1 cellular context compared by ENCODE assay signal in the genomic region with DNA sequence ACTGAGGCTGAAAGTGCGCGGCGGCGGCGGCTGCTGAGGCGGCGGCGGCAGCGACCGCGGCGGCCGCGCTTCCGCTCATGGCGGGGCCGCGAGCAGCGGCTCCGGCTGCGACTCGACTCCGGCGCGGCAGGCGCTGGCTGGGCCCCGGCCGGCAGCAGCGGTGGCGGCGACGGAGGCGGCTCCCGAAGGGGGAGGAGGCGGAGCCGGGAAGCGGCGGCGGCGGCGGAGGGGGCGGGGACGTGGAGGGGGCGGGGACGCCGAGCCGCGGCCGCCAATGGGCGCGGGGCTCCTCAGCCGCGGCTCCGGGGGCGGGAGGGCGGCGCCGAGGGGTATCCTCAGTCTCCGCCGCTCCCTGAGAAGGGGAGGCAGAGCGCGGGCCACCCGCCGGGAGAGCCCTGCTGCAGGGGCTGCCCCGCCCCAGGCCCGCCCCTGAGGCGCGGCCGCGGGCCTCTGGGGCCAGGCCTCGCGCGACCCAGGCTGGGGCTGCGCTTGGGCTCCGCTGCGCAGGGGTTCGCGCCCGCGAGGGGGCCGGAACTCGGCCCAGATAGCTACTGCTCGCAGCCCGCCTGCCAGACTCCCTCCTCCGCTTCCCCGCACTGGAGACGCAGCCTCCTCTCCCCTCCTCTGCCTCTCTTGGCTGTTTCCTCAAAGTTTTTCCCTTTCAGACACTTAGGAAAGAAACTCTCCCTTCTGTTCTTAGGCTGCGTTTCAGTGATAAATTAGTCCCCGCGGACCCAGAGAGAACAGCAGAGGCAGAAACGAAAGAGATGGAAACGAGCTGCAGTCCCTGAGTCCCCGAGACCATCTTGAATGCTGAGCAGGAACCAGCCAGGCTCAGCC.
TF ChIP-seq lines count a peak whose summit lies in the region.

No MANE protein-coding gene starts in this region.

TF ChIP-seq in K562, 482 proteins besides CTCF, POLR2A, EP300 and RAD21 (continued from another document and continues in another):
- TF ChIP-seq, protein P1, sequence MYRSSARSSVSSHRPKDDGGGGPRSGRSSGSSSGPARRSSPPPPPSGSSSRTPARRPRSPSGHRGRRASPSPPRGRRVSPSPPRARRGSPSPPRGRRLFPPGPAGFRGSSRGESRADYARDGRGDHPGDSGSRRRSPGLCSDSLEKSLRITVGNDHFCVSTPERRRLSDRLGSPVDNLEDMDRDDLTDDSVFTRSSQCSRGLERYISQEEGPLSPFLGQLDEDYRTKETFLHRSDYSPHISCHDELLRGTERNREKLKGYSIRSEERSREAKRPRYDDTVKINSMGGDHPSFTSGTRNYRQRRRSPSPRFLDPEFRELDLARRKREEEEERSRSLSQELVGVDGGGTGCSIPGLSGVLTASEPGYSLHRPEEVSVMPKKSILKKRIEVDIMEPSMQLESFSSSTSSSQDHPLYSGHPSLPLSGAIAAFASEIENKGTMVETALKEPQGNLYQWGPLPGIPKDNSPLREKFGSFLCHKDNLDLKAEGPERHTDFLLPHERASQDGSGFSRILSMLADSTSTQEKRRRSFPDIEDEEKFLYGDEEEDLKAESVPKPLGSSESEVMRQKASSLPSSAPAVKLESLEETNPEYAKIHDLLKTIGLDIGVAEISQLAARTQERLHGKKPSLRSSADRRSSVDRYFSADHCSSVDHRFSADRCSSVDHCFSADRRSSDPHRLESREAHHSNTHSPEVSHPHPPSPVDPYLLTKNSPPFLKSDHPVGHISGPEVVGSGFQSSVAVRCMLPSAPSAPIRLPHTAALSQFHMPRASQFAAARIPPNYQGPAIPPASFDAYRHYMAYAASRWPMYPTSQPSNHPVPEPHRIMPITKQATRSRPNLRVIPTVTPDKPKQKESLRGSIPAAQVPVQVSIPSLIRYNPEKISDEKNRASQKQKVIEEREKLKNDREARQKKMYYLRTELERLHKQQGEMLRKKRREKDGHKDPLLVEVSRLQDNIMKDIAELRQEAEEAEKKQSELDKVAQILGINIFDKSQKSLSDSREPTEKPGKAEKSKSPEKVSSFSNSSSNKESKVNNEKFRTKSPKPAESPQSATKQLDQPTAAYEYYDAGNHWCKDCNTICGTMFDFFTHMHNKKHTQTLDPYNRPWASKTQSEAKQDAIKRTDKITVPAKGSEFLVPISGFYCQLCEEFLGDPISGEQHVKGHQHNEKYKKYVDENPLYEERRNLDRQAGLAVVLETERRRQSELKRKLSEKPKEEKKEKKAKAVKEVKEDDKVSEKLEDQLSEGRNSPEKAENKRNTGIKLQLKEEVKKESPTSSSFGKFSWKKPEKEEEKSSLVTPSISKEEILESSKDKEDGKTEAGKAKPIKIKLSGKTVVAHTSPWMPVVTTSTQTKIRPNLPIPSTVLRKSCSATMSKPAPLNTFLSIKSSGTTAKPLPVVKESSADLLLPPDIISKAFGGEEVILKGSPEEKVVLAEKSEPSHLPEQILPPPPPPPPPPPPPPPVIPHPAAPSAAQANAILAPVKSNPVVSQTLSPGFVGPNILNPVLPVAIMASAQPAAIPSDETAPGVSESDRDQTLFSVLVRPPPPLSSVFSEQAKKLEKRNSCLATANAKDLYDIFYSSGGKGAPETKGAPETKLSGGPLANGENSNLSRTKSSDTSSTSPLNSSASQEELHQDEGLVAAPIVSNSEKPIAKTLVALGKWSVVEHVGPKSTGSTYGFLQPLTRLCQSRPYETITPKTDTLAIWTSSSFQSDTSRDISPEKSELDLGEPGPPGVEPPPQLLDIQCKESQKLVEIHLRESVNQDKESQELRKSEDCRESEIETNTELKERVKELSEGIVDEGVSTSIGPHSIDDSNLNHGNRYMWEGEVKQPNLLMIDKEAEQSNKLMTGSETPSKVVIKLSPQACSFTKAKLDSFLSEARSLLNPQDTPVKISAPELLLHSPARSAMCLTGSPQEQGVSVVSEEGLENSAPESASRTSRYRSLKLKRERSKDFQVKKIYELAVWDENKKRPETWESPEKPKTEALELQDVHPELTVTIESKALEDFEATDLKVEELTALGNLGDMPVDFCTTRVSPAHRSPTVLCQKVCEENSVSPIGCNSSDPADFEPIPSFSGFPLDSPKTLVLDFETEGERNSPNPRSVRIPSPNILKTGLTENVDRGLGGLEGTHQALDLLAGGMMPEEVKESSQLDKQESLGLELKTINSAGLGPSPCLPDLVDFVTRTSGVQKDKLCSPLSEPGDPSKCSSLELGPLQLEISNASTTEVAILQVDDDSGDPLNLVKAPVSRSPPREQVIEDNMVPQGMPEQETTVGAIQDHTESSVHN (IDR thresholded peaks at IDR 0.05; ENCODE audit: borderline replicate concordance in 1 of 2, low read depth in 1 of 2), result no peak
- TF ChIP-seq NCOA1 (IDR thresholded peaks at IDR 0.05; ENCODE audit: low read depth) (no peak), SIN3B (IDR thresholded peaks at IDR 0.05; ENCODE audit: low read depth) (no peak), ZNF282 (CRISPR knock-in tag; IDR thresholded peaks at IDR 0.05) (no peak), ZNF778 (CRISPR knock-in tag; IDR thresholded peaks at IDR 0.05) (no peak), SAFB2 (IDR thresholded peaks at IDR 0.05; ENCODE audit: borderline replicate concordance, low read depth, low read length, severe bottlenecking) (no peak), RAD51 (IDR thresholded peaks at IDR 0.05; ENCODE audit: borderline replicate concordance, low read depth) (no peak), RUNX1 (IDR thresholded peaks at IDR 0.05; ENCODE audit: low read depth) (no peak), ZNF75A (CRISPR knock-in tag; IDR thresholded peaks at IDR 0.05) (no peak), ZNF175 (CRISPR knock-in tag; IDR thresholded peaks at IDR 0.05; ENCODE audit: low read depth) (no peak), RBM17 (IDR thresholded peaks at IDR 0.05; ENCODE audit: borderline replicate concordance, low read depth, low read length) (no peak), SLC30A9 (CRISPR knock-in tag; IDR thresholded peaks at IDR 0.05) (no peak), PRPF4 (IDR thresholded peaks at IDR 0.05; ENCODE audit: insufficient read depth, low read depth, low read length, poor library complexity, severe bottlenecking) (no peak), KDM1A (IDR thresholded peaks at IDR 0.05) (no peak), KAT7 (CRISPR knock-in tag; IDR thresholded peaks at IDR 0.05; ENCODE audit: borderline replicate concordance) (no peak), ZNF57 (CRISPR knock-in tag; IDR thresholded peaks at IDR 0.05) (no peak), FOXP1 (CRISPR knock-in tag; IDR thresholded peaks at IDR 0.05) (no peak), CEBPB (tag; IDR thresholded peaks at IDR 0.05) (no peak), CSDE1 (IDR thresholded peaks at IDR 0.05) (no peak), SNRNP70 (optimal IDR thresholded peaks at IDR 0.05; ENCODE audit: low read depth, low read length) (no peak), ZNF41 (CRISPR knock-in tag; conservative IDR thresholded peaks at IDR 0.05) (no peak), MECOM (CRISPR knock-in tag; IDR thresholded peaks at IDR 0.05) (no peak), FOSL1 (tag; conservative IDR thresholded peaks at IDR 0.05) (no peak), ZNF124 (CRISPR knock-in tag; IDR thresholded peaks at IDR 0.05) (no peak), NR2C2 (CRISPR knock-in tag; IDR thresholded peaks at IDR 0.05) (no peak), NR2C2 (tag; IDR thresholded peaks at IDR 0.05) (no peak), STAG1 (CRISPR knock-in tag; IDR thresholded peaks at IDR 0.05; ENCODE audit: borderline replicate concordance) (no peak), SAFB (IDR thresholded peaks at IDR 0.05; ENCODE audit: borderline replicate concordance, low read depth, low read length) (no peak), RBM34 (IDR thresholded peaks at IDR 0.05; ENCODE audit: borderline replicate concordance, insufficient read depth, low read length) (no peak), MBD2 (IDR thresholded peaks at IDR 0.05; ENCODE audit: borderline replicate concordance, low read depth) (no peak), ZNF668 (CRISPR knock-in tag; IDR thresholded peaks at IDR 0.05) (no peak)
- TF ChIP-seq, protein P2, sequence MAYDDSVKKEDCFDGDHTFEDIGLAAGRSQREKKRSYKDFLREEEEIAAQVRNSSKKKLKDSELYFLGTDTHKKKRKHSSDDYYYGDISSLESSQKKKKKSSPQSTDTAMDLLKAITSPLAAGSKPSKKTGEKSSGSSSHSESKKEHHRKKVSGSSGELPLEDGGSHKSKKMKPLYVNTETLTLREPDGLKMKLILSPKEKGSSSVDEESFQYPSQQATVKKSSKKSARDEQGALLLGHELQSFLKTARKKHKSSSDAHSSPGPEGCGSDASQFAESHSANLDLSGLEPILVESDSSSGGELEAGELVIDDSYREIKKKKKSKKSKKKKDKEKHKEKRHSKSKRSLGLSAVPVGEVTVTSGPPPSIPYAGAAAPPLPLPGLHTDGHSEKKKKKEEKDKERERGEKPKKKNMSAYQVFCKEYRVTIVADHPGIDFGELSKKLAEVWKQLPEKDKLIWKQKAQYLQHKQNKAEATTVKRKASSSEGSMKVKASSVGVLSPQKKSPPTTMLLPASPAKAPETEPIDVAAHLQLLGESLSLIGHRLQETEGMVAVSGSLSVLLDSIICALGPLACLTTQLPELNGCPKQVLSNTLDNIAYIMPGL (CRISPR knock-in tag; IDR thresholded peaks at IDR 0.05), result no peak
- TF ChIP-seq, protein P3, sequence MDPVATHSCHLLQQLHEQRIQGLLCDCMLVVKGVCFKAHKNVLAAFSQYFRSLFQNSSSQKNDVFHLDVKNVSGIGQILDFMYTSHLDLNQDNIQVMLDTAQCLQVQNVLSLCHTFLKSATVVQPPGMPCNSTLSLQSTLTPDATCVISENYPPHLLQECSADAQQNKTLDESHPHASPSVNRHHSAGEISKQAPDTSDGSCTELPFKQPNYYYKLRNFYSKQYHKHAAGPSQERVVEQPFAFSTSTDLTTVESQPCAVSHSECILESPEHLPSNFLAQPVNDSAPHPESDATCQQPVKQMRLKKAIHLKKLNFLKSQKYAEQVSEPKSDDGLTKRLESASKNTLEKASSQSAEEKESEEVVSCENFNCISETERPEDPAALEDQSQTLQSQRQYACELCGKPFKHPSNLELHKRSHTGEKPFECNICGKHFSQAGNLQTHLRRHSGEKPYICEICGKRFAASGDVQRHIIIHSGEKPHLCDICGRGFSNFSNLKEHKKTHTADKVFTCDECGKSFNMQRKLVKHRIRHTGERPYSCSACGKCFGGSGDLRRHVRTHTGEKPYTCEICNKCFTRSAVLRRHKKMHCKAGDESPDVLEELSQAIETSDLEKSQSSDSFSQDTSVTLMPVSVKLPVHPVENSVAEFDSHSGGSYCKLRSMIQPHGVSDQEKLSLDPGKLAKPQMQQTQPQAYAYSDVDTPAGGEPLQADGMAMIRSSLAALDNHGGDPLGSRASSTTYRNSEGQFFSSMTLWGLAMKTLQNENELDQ (CRISPR knock-in tag; IDR thresholded peaks at IDR 0.05; ENCODE audit: borderline replicate concordance), result no peak
- TF ChIP-seq, protein P4, sequence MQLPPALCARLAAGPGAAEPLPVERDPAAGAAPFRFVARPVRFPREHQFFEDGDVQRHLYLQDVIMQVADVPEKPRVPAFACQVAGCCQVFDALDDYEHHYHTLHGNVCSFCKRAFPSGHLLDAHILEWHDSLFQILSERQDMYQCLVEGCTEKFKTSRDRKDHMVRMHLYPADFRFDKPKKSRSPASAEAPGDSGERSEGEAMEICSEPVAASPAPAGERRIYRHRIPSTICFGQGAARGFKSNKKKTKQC (CRISPR knock-in tag; IDR thresholded peaks at IDR 0.05), result no peak
- TF ChIP-seq, protein P5, sequence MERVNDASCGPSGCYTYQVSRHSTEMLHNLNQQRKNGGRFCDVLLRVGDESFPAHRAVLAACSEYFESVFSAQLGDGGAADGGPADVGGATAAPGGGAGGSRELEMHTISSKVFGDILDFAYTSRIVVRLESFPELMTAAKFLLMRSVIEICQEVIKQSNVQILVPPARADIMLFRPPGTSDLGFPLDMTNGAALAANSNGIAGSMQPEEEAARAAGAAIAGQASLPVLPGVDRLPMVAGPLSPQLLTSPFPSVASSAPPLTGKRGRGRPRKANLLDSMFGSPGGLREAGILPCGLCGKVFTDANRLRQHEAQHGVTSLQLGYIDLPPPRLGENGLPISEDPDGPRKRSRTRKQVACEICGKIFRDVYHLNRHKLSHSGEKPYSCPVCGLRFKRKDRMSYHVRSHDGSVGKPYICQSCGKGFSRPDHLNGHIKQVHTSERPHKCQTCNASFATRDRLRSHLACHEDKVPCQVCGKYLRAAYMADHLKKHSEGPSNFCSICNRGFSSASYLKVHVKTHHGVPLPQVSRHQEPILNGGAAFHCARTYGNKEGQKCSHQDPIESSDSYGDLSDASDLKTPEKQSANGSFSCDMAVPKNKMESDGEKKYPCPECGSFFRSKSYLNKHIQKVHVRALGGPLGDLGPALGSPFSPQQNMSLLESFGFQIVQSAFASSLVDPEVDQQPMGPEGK (CRISPR knock-in tag; IDR thresholded peaks at IDR 0.05; ENCODE audit: borderline replicate concordance), result no peak
- TF ChIP-seq, protein P6, sequence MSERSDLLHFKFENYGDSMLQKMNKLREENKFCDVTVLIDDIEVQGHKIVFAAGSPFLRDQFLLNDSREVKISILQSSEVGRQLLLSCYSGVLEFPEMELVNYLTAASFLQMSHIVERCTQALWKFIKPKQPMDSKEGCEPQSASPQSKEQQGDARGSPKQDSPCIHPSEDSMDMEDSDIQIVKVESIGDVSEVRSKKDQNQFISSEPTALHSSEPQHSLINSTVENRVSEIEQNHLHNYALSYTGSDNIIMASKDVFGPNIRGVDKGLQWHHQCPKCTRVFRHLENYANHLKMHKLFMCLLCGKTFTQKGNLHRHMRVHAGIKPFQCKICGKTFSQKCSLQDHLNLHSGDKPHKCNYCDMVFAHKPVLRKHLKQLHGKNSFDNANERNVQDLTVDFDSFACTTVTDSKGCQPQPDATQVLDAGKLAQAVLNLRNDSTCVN (CRISPR knock-in tag; IDR thresholded peaks at IDR 0.05), result no peak
- TF ChIP-seq, protein P7, sequence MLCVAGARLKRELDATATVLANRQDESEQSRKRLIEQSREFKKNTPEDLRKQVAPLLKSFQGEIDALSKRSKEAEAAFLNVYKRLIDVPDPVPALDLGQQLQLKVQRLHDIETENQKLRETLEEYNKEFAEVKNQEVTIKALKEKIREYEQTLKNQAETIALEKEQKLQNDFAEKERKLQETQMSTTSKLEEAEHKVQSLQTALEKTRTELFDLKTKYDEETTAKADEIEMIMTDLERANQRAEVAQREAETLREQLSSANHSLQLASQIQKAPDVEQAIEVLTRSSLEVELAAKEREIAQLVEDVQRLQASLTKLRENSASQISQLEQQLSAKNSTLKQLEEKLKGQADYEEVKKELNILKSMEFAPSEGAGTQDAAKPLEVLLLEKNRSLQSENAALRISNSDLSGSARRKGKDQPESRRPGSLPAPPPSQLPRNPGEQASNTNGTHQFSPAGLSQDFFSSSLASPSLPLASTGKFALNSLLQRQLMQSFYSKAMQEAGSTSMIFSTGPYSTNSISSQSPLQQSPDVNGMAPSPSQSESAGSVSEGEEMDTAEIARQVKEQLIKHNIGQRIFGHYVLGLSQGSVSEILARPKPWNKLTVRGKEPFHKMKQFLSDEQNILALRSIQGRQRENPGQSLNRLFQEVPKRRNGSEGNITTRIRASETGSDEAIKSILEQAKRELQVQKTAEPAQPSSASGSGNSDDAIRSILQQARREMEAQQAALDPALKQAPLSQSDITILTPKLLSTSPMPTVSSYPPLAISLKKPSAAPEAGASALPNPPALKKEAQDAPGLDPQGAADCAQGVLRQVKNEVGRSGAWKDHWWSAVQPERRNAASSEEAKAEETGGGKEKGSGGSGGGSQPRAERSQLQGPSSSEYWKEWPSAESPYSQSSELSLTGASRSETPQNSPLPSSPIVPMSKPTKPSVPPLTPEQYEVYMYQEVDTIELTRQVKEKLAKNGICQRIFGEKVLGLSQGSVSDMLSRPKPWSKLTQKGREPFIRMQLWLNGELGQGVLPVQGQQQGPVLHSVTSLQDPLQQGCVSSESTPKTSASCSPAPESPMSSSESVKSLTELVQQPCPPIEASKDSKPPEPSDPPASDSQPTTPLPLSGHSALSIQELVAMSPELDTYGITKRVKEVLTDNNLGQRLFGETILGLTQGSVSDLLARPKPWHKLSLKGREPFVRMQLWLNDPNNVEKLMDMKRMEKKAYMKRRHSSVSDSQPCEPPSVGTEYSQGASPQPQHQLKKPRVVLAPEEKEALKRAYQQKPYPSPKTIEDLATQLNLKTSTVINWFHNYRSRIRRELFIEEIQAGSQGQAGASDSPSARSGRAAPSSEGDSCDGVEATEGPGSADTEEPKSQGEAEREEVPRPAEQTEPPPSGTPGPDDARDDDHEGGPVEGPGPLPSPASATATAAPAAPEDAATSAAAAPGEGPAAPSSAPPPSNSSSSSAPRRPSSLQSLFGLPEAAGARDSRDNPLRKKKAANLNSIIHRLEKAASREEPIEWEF (CRISPR knock-in tag; IDR thresholded peaks at IDR 0.05), result no peak
